In the genomic region with DNA sequence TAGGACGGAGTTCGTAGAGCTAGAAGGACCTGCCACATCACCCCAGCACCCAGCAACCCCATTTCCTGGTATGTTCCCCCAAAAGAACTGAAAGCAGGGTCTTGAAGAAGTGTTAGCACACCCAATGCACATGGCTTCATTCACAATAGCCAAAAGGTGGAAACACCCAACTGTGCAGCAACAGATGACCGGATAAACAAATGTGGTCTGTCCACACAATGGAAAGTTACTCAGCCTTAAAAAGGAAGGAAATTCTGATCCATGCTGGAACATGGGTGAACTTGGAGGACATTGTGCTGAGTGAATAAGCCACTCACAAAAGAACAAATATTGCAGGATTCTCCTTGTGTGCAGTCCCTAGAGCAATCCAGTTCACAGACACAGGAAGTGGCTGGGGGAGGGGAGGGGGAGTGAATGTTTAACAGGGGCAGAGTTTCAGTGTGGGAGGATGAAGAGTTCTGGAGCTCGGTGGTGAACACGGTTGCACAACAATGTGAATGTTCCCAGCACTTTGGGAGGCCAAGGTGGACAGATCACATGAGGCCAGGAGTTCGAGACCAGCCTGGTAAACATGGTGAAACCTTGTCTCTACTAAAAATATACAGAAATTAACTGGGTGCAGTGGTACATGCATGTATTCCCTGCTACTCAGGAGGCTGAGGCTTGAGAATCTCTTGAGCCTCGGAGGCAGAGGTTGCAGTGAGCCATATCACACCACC, we compare ENCODE assay signal across 11 cellular contexts.
A peak's percentile ranks its signal among the peaks of the same experiment; 100 is the strongest.
DNase-seq lines count a peak whose midpoint lies in the region; ATAC-seq, FAIRE-seq and TF ChIP-seq lines count a peak whose summit lies in the region.
"Had no signal": no experiment of that assay in that cellular context is flagged by ENCODE, and none has a peak within 500 bp of the region (broad histone marks: within the 10 kb centered on the region; RNA-seq: fewer than 3 reads in every experiment).

No MANE protein-coding gene starts in this region.

- H3K36me3 ChIP-seq in mesendoderm (ENCODE audit: control insufficient read depth, insufficient read depth, low read length), result no peaks in the 10 kb centered on the region

- H3K56ac ChIP-seq in mesendoderm (ENCODE audit: low read length), result no peak overlapping the region

- no peak overlapping the region for H2BK5ac ChIP-seq in mesendoderm (ENCODE audit: low read length)

- no peak overlapping the region for H3K27ac ChIP-seq in mesendoderm (ENCODE audit: low read depth, low read length)

- H3K18ac ChIP-seq in mesendoderm (ENCODE audit: low read length), result no peak overlapping the region

- H3K4me3 ChIP-seq in mesendoderm (ENCODE audit: low read length), result no peak overlapping the region

- H2BK120ac ChIP-seq in mesendoderm (ENCODE audit: low read depth, low read length), result no peak overlapping the region

- H3K4me1 ChIP-seq in mesendoderm (ENCODE audit: control insufficient read depth, low read depth, low read length), result no peaks in the 10 kb centered on the region

- TF ChIP-seq POLR2A in GM12891 (IDR thresholded peaks at IDR 0.05; ENCODE audit: low read depth, low read length), result no peak

- no peaks in the 10 kb centered on the region for H3K27me3 Mint-ChIP-seq in activated CD8-positive, alpha-beta T cell treated with anti-CD3 and anti-CD28 coated beads, Interleukin-2, amount 10 ng/mL, durations not matched to agents 7 days and 5 days (ENCODE audit: low read depth)

- CTCF ChIA-PET in activated CD8-positive, alpha-beta T cell treated with anti-CD3 and anti-CD28 coated beads, Interleukin-2, amount 10 ng/mL, durations not matched to agents 7 days and 5 days (lab: Charles Lee), result interaction anchor here (1.4 kb wide), 1 partner anchor 10 kb away, joined by 6 read pairs; no protein-coding TSS in a partner anchor

- no peak overlapping the region for H3K9ac ChIP-seq in mesendoderm (ENCODE audit: low read length)

- ATAC-seq in HG03175 (IDR thresholded peaks at IDR 0.05; ENCODE audit: unreplicated experiment), result peak; percentile 54
- ATAC-seq in activated CD8-positive, alpha-beta T cell treated with anti-CD3 and anti-CD28 coated beads, Interleukin-2, amount 10 ng/mL, durations not matched to agents 7 days and 5 days, result no peak
- ATAC-seq in HG03520 (IDR thresholded peaks at IDR 0.05; ENCODE audit: unreplicated experiment), result no peak

- no peak overlapping the region for H2AK5ac ChIP-seq in mesendoderm (ENCODE audit: low read length)

- no peak overlapping the region for H4K5ac ChIP-seq in mesendoderm (ENCODE audit: low read length)

- peak overlapping the region; percentile 11 for H3K23ac ChIP-seq in mesendoderm (ENCODE audit: low read length)

- H3K4me2 ChIP-seq in mesendoderm (ENCODE audit: low read length), result no peak overlapping the region

- DNase-seq in GM12891 (ENCODE audit: insufficient read length, low spot score), result no peak
- peak; percentile 41 for DNase-seq in activated CD8-positive, alpha-beta T cell treated with anti-CD3 and anti-CD28 coated beads, Interleukin-2, amount 10 ng/mL, durations not matched to agents 7 days and 5 days
- no peak for DNase-seq in mesendoderm
- DNase-seq in NCI-H1105 treated with DMSO at 0.1 percent for 48 hours (lab: John Stamatoyannopoulos, UW), result no peak
- no peak for DNase-seq in germinal center (ENCODE audit: low spot score)
- DNase-seq in KG1 (lab: John Stamatoyannopoulos, UW), result no peak
- DNase-seq: cortex of kidney, occipital lobe had no signal

- no peaks in the 10 kb centered on the region for H3K79me1 ChIP-seq in mesendoderm (ENCODE audit: low read length)

- H3K4ac ChIP-seq in mesendoderm (ENCODE audit: low read depth, low read length), result no peak overlapping the region

- H2BK15ac ChIP-seq in mesendoderm (replicated peaks; ENCODE audit: low read depth), result no peak overlapping the region

- no peak overlapping the region for H4K8ac ChIP-seq in mesendoderm (ENCODE audit: low read depth, low read length)

- no peaks in the 10 kb centered on the region for H3K27me3 ChIP-seq in mesendoderm (ENCODE audit: insufficient read depth, low read length, poor library complexity)

- no peak overlapping the region for H3K4me3 Mint-ChIP-seq in activated CD8-positive, alpha-beta T cell treated with anti-CD3 and anti-CD28 coated beads, Interleukin-2, amount 10 ng/mL, durations not matched to agents 7 days and 5 days

- H3K4me1 Mint-ChIP-seq in activated CD8-positive, alpha-beta T cell treated with anti-CD3 and anti-CD28 coated beads, Interleukin-2, amount 10 ng/mL, durations not matched to agents 7 days and 5 days (ENCODE audit: low read depth), result peaks cover 9% of the 10 kb centered on the region

- no peaks in the 10 kb centered on the region for H3K79me2 ChIP-seq in mesendoderm (ENCODE audit: control insufficient read depth, insufficient read depth, low read length)

- no peaks in the 10 kb centered on the region for H3K9me3 Mint-ChIP-seq in activated CD8-positive, alpha-beta T cell treated with anti-CD3 and anti-CD28 coated beads, Interleukin-2, amount 10 ng/mL, durations not matched to agents 7 days and 5 days (ENCODE audit: insufficient read depth)

- no CpG with 5 or more reads among the region's 7 CpGs for WGBS in mesendoderm (ENCODE audit: extremely low coverage, insufficient coverage, low lambda C conversion rate)

- POLR2A ChIA-PET in activated CD8-positive, alpha-beta T cell treated with anti-CD3 and anti-CD28 coated beads, Interleukin-2, amount 10 ng/mL, durations not matched to agents 7 days and 5 days (lab: Charles Lee), result no interaction called here

- FAIRE-seq in GM12891 (lab: Jason Lieb, UNC), result peak; percentile 71
- FAIRE-seq: G401.6 had no signal

- no peak overlapping the region for H3K27ac Mint-ChIP-seq in activated CD8-positive, alpha-beta T cell treated with anti-CD3 and anti-CD28 coated beads, Interleukin-2, amount 10 ng/mL, durations not matched to agents 7 days and 5 days

- H3K36me3 Mint-ChIP-seq in activated CD8-positive, alpha-beta T cell treated with anti-CD3 and anti-CD28 coated beads, Interleukin-2, amount 10 ng/mL, durations not matched to agents 7 days and 5 days (ENCODE audit: low read depth), result no peaks in the 10 kb centered on the region

TF ChIP-seq in GM12891, 5 proteins besides CTCF, POLR2A, EP300 and RAD21:
- TF ChIP-seq TAF1 (IDR thresholded peaks at IDR 0.05; ENCODE audit: low read depth, low read length), result no peak
- no peak for TF ChIP-seq POU2F2 (IDR thresholded peaks at IDR 0.05; ENCODE audit: low read depth, low read length)
- TF ChIP-seq PAX5 (IDR thresholded peaks at IDR 0.05; ENCODE audit: insufficient read depth, low read length, severe bottlenecking), result no peak
- TF ChIP-seq SPI1 (IDR thresholded peaks at IDR 0.05; ENCODE audit: low read depth, low read length), result no peak
- no peak for TF ChIP-seq POLR2AphosphoS5 (IDR thresholded peaks at IDR 0.05; ENCODE audit: low read depth, low read length)
